In genomic region chr5:123659495-123659894, GRCh38 we compare ENCODE assay signal across 22 cellular contexts.
"Had no signal": no experiment of that assay in that cellular context is flagged by ENCODE, and none has a peak within 500 bp of the region (broad histone marks: within the 10 kb centered on the region; RNA-seq: fewer than 3 reads in every experiment).

No MANE protein-coding gene starts in this region.

- H3K4me1 ChIP-seq: breast epithelium, foreskin keratinocyte, sigmoid colon had no signal

- H3K4me3 ChIP-seq: breast epithelium, hepatocyte, lung, sigmoid colon, spleen, tibial artery had no signal

- H2AFZ ChIP-seq: hepatocyte had no signal

- H3K36me3 ChIP-seq: breast epithelium, sigmoid colon, spleen, tibial artery had no signal

- H3K9me3 Mint-ChIP-seq: activated B cell treated with CpG ODN at 0.5 μM for 24 hours; activated CD4-positive, alpha-beta memory T cell treated with anti-CD3 and anti-CD28 coated beads for 36 hours; activated naive CD4-positive, alpha-beta T cell treated with anti-CD3 and anti-CD28 coated beads for 36 hours; activated T-helper 17 cell treated with anti-CD3 and anti-CD28 coated beads, Interleukin-2, amount 50 U/mL, for 72 hours; effector memory CD8-positive, alpha-beta T cell; T-cell had no signal

- H3K36me3 Mint-ChIP-seq: activated CD4-positive, alpha-beta memory T cell treated with anti-CD3 and anti-CD28 coated beads for 36 hours; T-cell had no signal

- H3K27me3 Mint-ChIP-seq: activated B cell treated with CpG ODN at 0.5 μM for 24 hours had no signal

- H3K27ac ChIP-seq: breast epithelium, foreskin keratinocyte, hepatocyte, sigmoid colon, spleen, tibial artery had no signal

- H3K27ac Mint-ChIP-seq: activated B cell treated with CpG ODN at 0.5 μM for 24 hours; activated CD4-positive, alpha-beta memory T cell treated with anti-CD3 and anti-CD28 coated beads for 36 hours; activated naive CD4-positive, alpha-beta T cell treated with anti-CD3 and anti-CD28 coated beads for 36 hours; activated T-helper 17 cell treated with anti-CD3 and anti-CD28 coated beads, Interleukin-2, amount 50 U/mL, for 72 hours; effector memory CD8-positive, alpha-beta T cell; nephron; T-cell had no signal

- H3K4me3 Mint-ChIP-seq: activated B cell treated with CpG ODN at 0.5 μM for 24 hours; activated CD4-positive, alpha-beta memory T cell treated with anti-CD3 and anti-CD28 coated beads for 36 hours; activated naive CD4-positive, alpha-beta T cell treated with anti-CD3 and anti-CD28 coated beads for 36 hours; activated T-helper 17 cell treated with anti-CD3 and anti-CD28 coated beads, Interleukin-2, amount 50 U/mL, for 72 hours; effector memory CD8-positive, alpha-beta T cell; nephron; T-cell had no signal

- H3K4me2 ChIP-seq: hepatocyte had no signal

- H3K4me1 Mint-ChIP-seq: activated T-helper 17 cell treated with anti-CD3 and anti-CD28 coated beads, Interleukin-2, amount 50 U/mL, for 72 hours; nephron; T-cell had no signal

- H3K79me2 ChIP-seq: hepatocyte had no signal

- DNase-seq: activated B cell treated with CpG ODN at 0.5 μM for 24 hours; activated CD4-positive, alpha-beta memory T cell treated with anti-CD3 and anti-CD28 coated beads for 36 hours; activated CD4-positive, alpha-beta T cell treated with anti-CD3 and anti-CD28 coated beads for 4 hours; activated naive CD4-positive, alpha-beta T cell treated with anti-CD3 and anti-CD28 coated beads for 36 hours; activated T-cell treated with anti-CD3 and anti-CD28 coated beads, Interleukin-2, amount 50 U/mL, for 1 hour; aorta; cerebellar nuclear complex; effector memory CD8-positive, alpha-beta T cell; foreskin keratinocyte; midbrain; sigmoid colon; spleen; stimulated activated CD4-positive, alpha-beta T cell treated with anti-CD3 and anti-CD28 coated beads, Interleukin-4, amount 100 ng/mL, for 4 hours; stimulated activated naive CD4-positive, alpha-beta T cell; T-cell; tibial artery had no signal

- H3K27me3 ChIP-seq: breast epithelium, foreskin keratinocyte, hepatocyte, sigmoid colon, spleen, tibial artery had no signal

- ATAC-seq: activated T-helper 17 cell treated with anti-CD3 and anti-CD28 coated beads, Interleukin-2, amount 50 U/mL, for 72 hours; effector memory CD8-positive, alpha-beta T cell; foreskin keratinocyte; left lobe of liver; T-cell had no signal
